ENCODE assay signal across 1 cellular context in the genomic region with DNA sequence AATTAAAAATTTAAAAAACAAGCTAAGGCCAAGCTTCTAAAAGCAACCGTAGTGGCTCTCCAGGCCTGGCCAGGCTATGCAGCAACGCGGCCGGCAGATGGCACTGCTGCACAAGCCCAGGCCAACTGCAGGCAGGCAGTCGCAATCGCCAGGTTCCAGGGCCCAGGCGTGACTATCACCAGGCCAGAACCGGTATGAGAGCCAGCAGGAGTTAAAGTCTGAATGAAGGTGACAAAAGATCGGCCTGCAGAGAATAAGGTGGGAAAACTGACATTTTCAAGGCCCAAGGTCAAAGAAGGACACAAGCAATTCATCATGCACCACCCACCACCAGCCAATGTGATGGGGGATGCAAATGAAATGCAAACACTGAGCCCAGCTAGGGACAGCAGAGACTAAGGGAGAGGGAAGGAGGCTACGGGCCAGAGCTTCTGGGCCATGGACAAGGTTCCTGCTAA.
TF ChIP-seq lines count a peak whose summit lies in the region.

No MANE protein-coding gene starts in this region.

TF ChIP-seq in HepG2, 621 proteins besides CTCF, POLR2A, EP300 and RAD21 (continued from another document and continues in another):
- TF ChIP-seq FOXP1 (IDR thresholded peaks at IDR 0.05): no peak
- TF ChIP-seq FOXP1 (CRISPR knock-in tag; IDR thresholded peaks at IDR 0.05): no peak
- no peak for TF ChIP-seq ZNF75D (CRISPR knock-in tag; IDR thresholded peaks at IDR 0.05; ENCODE audit: borderline replicate concordance)
- TF ChIP-seq GATAD1 (CRISPR knock-in tag; IDR thresholded peaks at IDR 0.05): 0 out of 2 replicates have a peak, but pooled peaks have one; percentile 38
- no peak for TF ChIP-seq RBM22 (optimal IDR thresholded peaks at IDR 0.05; ENCODE audit: low read length)
- no peak for TF ChIP-seq ZBTB7B (CRISPR knock-in tag; IDR thresholded peaks at IDR 0.05)
- no peak for TF ChIP-seq SMAD9 (CRISPR knock-in tag; IDR thresholded peaks at IDR 0.05)
- TF ChIP-seq ZFP62 (CRISPR knock-in tag; IDR thresholded peaks at IDR 0.05): no peak
- 0 out of 2 replicates have a peak, but pooled peaks have one; percentile 8 for TF ChIP-seq RARA (CRISPR knock-in tag; IDR thresholded peaks at IDR 0.05)
- TF ChIP-seq POLR2AphosphoS2 (IDR thresholded peaks at IDR 0.05; ENCODE audit: low read depth, low read length): no peak
- no peak for TF ChIP-seq U2AF1 (optimal IDR thresholded peaks at IDR 0.05; ENCODE audit: low read depth, low read length)
- no peak for TF ChIP-seq SMARCC2 (IDR thresholded peaks at IDR 0.05)
- TF ChIP-seq CEBPB (IDR thresholded peaks at IDR 0.05; ENCODE audit: borderline replicate concordance, low read depth, low read length): no peak
- no peak for TF ChIP-seq ZNF34 (CRISPR knock-in tag; IDR thresholded peaks at IDR 0.05; ENCODE audit: borderline replicate concordance)
- no peak for TF ChIP-seq ZNF367 (CRISPR knock-in tag; IDR thresholded peaks at IDR 0.05; ENCODE audit: borderline replicate concordance)
- TF ChIP-seq HOXD1 (CRISPR knock-in tag; IDR thresholded peaks at IDR 0.05): no peak
- TF ChIP-seq ZXDC (CRISPR knock-in tag; IDR thresholded peaks at IDR 0.05): no peak
- TF ChIP-seq POLR2G (IDR thresholded peaks at IDR 0.05; ENCODE audit: low read depth, low read length): no peak
- no peak for TF ChIP-seq LBX2 (CRISPR knock-in tag; IDR thresholded peaks at IDR 0.05; ENCODE audit: borderline replicate concordance)
- no peak for TF ChIP-seq BRD4 (CRISPR knock-in tag; IDR thresholded peaks at IDR 0.05)
- TF ChIP-seq ZNF510 (CRISPR knock-in tag; IDR thresholded peaks at IDR 0.05; ENCODE audit: low read depth): no peak
- TF ChIP-seq ERF (CRISPR knock-in tag; IDR thresholded peaks at IDR 0.05): no peak
- TF ChIP-seq ZNF597 (CRISPR knock-in tag; IDR thresholded peaks at IDR 0.05): no peak
- TF ChIP-seq, protein P1, sequence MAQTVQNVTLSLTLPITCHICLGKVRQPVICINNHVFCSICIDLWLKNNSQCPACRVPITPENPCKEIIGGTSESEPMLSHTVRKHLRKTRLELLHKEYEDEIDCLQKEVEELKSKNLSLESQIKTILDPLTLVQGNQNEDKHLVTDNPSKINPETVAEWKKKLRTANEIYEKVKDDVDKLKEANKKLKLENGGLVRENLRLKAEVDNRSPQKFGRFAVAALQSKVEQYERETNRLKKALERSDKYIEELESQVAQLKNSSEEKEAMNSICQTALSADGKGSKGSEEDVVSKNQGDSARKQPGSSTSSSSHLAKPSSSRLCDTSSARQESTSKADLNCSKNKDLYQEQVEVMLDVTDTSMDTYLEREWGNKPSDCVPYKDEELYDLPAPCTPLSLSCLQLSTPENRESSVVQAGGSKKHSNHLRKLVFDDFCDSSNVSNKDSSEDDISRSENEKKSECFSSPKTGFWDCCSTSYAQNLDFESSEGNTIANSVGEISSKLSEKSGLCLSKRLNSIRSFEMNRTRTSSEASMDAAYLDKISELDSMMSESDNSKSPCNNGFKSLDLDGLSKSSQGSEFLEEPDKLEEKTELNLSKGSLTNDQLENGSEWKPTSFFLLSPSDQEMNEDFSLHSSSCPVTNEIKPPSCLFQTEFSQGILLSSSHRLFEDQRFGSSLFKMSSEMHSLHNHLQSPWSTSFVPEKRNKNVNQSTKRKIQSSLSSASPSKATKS (CRISPR knock-in tag; IDR thresholded peaks at IDR 0.05): no peak
- TF ChIP-seq SAP130 (CRISPR knock-in tag; IDR thresholded peaks at IDR 0.05; ENCODE audit: low read depth): peak; percentile 20; the same call in 1 of the 2 replicates
- no peak for TF ChIP-seq GTF2F1 (IDR thresholded peaks at IDR 0.05; ENCODE audit: low read length)
- TF ChIP-seq ZNF614 (CRISPR knock-in tag; IDR thresholded peaks at IDR 0.05; ENCODE audit: borderline replicate concordance): no peak
- no peak for TF ChIP-seq ZFP36L2 (CRISPR knock-in tag; IDR thresholded peaks at IDR 0.05)
- peak; percentile 51; the same call in 1 of the 2 replicates for TF ChIP-seq ESRRA (CRISPR knock-in tag; IDR thresholded peaks at IDR 0.05; ENCODE audit: low read depth)
- TF ChIP-seq TAF1 (CRISPR knock-in tag; IDR thresholded peaks at IDR 0.05): no peak
- TF ChIP-seq ZFY (CRISPR knock-in tag; IDR thresholded peaks at IDR 0.05): peak; percentile 62
- no peak for TF ChIP-seq SIN3B (IDR thresholded peaks at IDR 0.05; ENCODE audit: low read length)
- TF ChIP-seq ZNF672 (CRISPR knock-in tag; IDR thresholded peaks at IDR 0.05): no peak
- no peak for TF ChIP-seq ZNF441 (CRISPR knock-in tag; IDR thresholded peaks at IDR 0.05; ENCODE audit: borderline replicate concordance)
- TF ChIP-seq ZNF24 (IDR thresholded peaks at IDR 0.05): no peak
- no peak for TF ChIP-seq SUZ12 (IDR thresholded peaks at IDR 0.05; ENCODE audit: low read depth, low read length)
- TF ChIP-seq MEIS1 (CRISPR knock-in tag; IDR thresholded peaks at IDR 0.05; ENCODE audit: borderline replicate concordance): no peak
- TF ChIP-seq MAFG (CRISPR knock-in tag; IDR thresholded peaks at IDR 0.05): no peak
- TF ChIP-seq PAXIP1 (CRISPR knock-in tag; conservative IDR thresholded peaks at IDR 0.05): no peak
- TF ChIP-seq, protein P2, sequence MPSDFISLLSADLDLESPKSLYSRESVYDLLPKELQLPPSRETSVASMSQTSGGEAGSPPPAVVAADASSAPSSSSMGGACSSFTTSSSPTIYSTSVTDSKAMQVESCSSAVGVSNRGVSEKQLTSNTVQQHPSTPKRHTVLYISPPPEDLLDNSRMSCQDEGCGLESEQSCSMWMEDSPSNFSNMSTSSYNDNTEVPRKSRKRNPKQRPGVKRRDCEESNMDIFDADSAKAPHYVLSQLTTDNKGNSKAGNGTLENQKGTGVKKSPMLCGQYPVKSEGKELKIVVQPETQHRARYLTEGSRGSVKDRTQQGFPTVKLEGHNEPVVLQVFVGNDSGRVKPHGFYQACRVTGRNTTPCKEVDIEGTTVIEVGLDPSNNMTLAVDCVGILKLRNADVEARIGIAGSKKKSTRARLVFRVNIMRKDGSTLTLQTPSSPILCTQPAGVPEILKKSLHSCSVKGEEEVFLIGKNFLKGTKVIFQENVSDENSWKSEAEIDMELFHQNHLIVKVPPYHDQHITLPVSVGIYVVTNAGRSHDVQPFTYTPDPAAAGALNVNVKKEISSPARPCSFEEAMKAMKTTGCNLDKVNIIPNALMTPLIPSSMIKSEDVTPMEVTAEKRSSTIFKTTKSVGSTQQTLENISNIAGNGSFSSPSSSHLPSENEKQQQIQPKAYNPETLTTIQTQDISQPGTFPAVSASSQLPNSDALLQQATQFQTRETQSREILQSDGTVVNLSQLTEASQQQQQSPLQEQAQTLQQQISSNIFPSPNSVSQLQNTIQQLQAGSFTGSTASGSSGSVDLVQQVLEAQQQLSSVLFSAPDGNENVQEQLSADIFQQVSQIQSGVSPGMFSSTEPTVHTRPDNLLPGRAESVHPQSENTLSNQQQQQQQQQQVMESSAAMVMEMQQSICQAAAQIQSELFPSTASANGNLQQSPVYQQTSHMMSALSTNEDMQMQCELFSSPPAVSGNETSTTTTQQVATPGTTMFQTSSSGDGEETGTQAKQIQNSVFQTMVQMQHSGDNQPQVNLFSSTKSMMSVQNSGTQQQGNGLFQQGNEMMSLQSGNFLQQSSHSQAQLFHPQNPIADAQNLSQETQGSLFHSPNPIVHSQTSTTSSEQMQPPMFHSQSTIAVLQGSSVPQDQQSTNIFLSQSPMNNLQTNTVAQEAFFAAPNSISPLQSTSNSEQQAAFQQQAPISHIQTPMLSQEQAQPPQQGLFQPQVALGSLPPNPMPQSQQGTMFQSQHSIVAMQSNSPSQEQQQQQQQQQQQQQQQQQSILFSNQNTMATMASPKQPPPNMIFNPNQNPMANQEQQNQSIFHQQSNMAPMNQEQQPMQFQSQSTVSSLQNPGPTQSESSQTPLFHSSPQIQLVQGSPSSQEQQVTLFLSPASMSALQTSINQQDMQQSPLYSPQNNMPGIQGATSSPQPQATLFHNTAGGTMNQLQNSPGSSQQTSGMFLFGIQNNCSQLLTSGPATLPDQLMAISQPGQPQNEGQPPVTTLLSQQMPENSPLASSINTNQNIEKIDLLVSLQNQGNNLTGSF (CRISPR knock-in tag; IDR thresholded peaks at IDR 0.05): no peak
- no peak for TF ChIP-seq ZNF101 (CRISPR knock-in tag; IDR thresholded peaks at IDR 0.05; ENCODE audit: borderline replicate concordance, low read depth)
- TF ChIP-seq TFDP1 (CRISPR knock-in tag; IDR thresholded peaks at IDR 0.05; ENCODE audit: borderline replicate concordance): no peak
- TF ChIP-seq AKAP8 (CRISPR knock-in tag; IDR thresholded peaks at IDR 0.05): no peak
- TF ChIP-seq ZNF205 (CRISPR knock-in tag; IDR thresholded peaks at IDR 0.05): no peak
- TF ChIP-seq TOPORS (CRISPR knock-in tag; IDR thresholded peaks at IDR 0.05): no peak
- no peak for TF ChIP-seq ARID2 (CRISPR knock-in tag; IDR thresholded peaks at IDR 0.05; ENCODE audit: borderline replicate concordance)
- no peak for TF ChIP-seq ZNF589 (CRISPR knock-in tag; conservative IDR thresholded peaks at IDR 0.05)
- TF ChIP-seq NFE2 (CRISPR knock-in tag; IDR thresholded peaks at IDR 0.05): no peak
- TF ChIP-seq TERF1 (CRISPR knock-in tag; IDR thresholded peaks at IDR 0.05): no peak
